Comparison of ENCODE assay signal across 8 cellular contexts in genomic region chr12:105382771-105383632, GRCh38. TPM values are rescaled to one million over a fixed set of nuclear protein-coding genes. Genes with fewer than 3 reads are reported as not detected.
DNase-seq lines count a peak whose midpoint lies in the region; ATAC-seq and TF ChIP-seq lines count a peak whose summit lies in the region.

No MANE protein-coding gene starts in this region.

- no peaks in the 10 kb centered on the region for H3K4me1 Mint-ChIP-seq in CD8-positive, alpha-beta memory T cell
- no peaks in the 10 kb centered on the region for H3K4me1 Mint-ChIP-seq in activated naive CD4-positive, alpha-beta T cell treated with anti-CD3 and anti-CD28 coated beads, Interleukin-2, amount 10 ng/mL, durations not matched to agents 7 days and 5 days

- H3K4me1 ChIP-seq in CD8-positive, alpha-beta memory T cell (ENCODE audit: insufficient read depth, low read length) = no peaks in the 10 kb centered on the region
- peaks cover 26% of the 10 kb centered on the region for H3K4me1 ChIP-seq in adipocyte (ENCODE audit: control insufficient read depth, insufficient read depth, low read length)
- H3K4me1 ChIP-seq in left ventricle myocardium inferior = peaks cover 7% of the 10 kb centered on the region

- ATAC-seq in GM18909 (IDR thresholded peaks at IDR 0.05; ENCODE audit: poor library complexity, unreplicated experiment) = no peak

- H3K4me3 ChIP-seq in CD8-positive, alpha-beta memory T cell (ENCODE audit: low read length) = no peak overlapping the region
- H3K4me3 ChIP-seq in adipocyte (ENCODE audit: low read length) = peak overlapping the region; percentile 76
- peak overlapping the region; percentile 51 for H3K4me3 ChIP-seq in left ventricle myocardium inferior

- peak overlapping the region; percentile 81 for H3K9ac ChIP-seq in adipocyte (ENCODE audit: low read length)

- peak; percentile 81 for TF ChIP-seq CTCF in left ventricle myocardium inferior (IDR thresholded peaks at IDR 0.05; ENCODE audit: borderline replicate concordance)

- intact Hi-C loops in left ventricle myocardium inferior (cut with micrococcal nuclease) = loop anchor here (5.0 kb wide), 1 partner anchor 106 kb away; no protein-coding TSS in a partner anchor

- no peak overlapping the region for H3K27ac ChIP-seq in CD8-positive, alpha-beta memory T cell (ENCODE audit: low read depth, low read length)
- H3K27ac ChIP-seq in left ventricle myocardium inferior (replicated peaks) = no peak overlapping the region

- H3K27me3 Mint-ChIP-seq in CD8-positive, alpha-beta memory T cell = no peaks in the 10 kb centered on the region
- H3K27me3 Mint-ChIP-seq in activated naive CD4-positive, alpha-beta T cell treated with anti-CD3 and anti-CD28 coated beads, Interleukin-2, amount 10 ng/mL, durations not matched to agents 7 days and 5 days = peaks cover 5% of the 10 kb centered on the region

- no peak overlapping the region for H3K27ac Mint-ChIP-seq in CD8-positive, alpha-beta memory T cell
- H3K27ac Mint-ChIP-seq in activated naive CD4-positive, alpha-beta T cell treated with anti-CD3 and anti-CD28 coated beads, Interleukin-2, amount 10 ng/mL, durations not matched to agents 7 days and 5 days = no peak overlapping the region

- H3K27me3 ChIP-seq in CD8-positive, alpha-beta memory T cell (ENCODE audit: insufficient read depth, low read length, poor library complexity, severe bottlenecking) = no peaks in the 10 kb centered on the region
- H3K27me3 ChIP-seq in adipocyte (replicated peaks; ENCODE audit: control insufficient read depth, insufficient read depth, low read length) = no peaks in the 10 kb centered on the region
- H3K27me3 ChIP-seq in left ventricle myocardium inferior (ENCODE audit: low read depth) = peaks cover 20% of the 10 kb centered on the region

- H3K4me3 Mint-ChIP-seq in CD8-positive, alpha-beta memory T cell = no peak overlapping the region
- no peak overlapping the region for H3K4me3 Mint-ChIP-seq in activated naive CD4-positive, alpha-beta T cell treated with anti-CD3 and anti-CD28 coated beads, Interleukin-2, amount 10 ng/mL, durations not matched to agents 7 days and 5 days

- no peaks in the 10 kb centered on the region for H3K36me3 ChIP-seq in CD8-positive, alpha-beta memory T cell (ENCODE audit: insufficient read depth, low read length)
- H3K36me3 ChIP-seq in adipocyte (ENCODE audit: control insufficient read depth, insufficient read depth, low read length, severe bottlenecking) (no peaks in the 10 kb centered on the region), left ventricle myocardium inferior (no peaks in the 10 kb centered on the region)

- peak in 3 of 5 donors; percentile 4 to 48 (median 47) for DNase-seq in CD8-positive, alpha-beta memory T cell
- peak; percentile 19 for DNase-seq in GM19240 (ENCODE audit: insufficient read length, low spot score)
- peak; percentile 41 for DNase-seq in NCI-H2196 treated with DMSO at 0.1 percent for 48 hours (lab: John Stamatoyannopoulos, UW; ENCODE audit: unreplicated experiment)
- peak; percentile 93 for DNase-seq in adipocyte (ENCODE audit: low read depth)
- no peak for DNase-seq in left ventricle myocardium inferior
- peak; percentile 33 for DNase-seq in putamen (ENCODE audit: low spot score)
- no peak for DNase-seq in activated naive CD4-positive, alpha-beta T cell treated with anti-CD3 and anti-CD28 coated beads, Interleukin-2, amount 10 ng/mL, durations not matched to agents 7 days and 5 days

- CTCF ChIA-PET in CD8-positive, alpha-beta memory T cell (lab: Charles Lee) = interaction anchor here (0.7 to 2.2 kb wide), 11 partner anchors 9 to 222 kb away, joined by 3 to 16 read pairs (median 4); partner anchors contain the start of genes APPL2 and C12orf75
- CTCF ChIA-PET in activated naive CD4-positive, alpha-beta T cell treated with anti-CD3 and anti-CD28 coated beads, Interleukin-2, amount 10 ng/mL, durations not matched to agents 7 days and 5 days (lab: Charles Lee) = interaction anchor here (0.7 to 3.1 kb wide), 12 partner anchors 8 to 190 kb away, joined by 3 to 17 read pairs (median 3); no protein-coding TSS in a partner anchor

- H3K9me3 Mint-ChIP-seq in CD8-positive, alpha-beta memory T cell = no peaks in the 10 kb centered on the region
- H3K9me3 Mint-ChIP-seq in activated naive CD4-positive, alpha-beta T cell treated with anti-CD3 and anti-CD28 coated beads, Interleukin-2, amount 10 ng/mL, durations not matched to agents 7 days and 5 days = no peaks in the 10 kb centered on the region

- H3K36me3 Mint-ChIP-seq in CD8-positive, alpha-beta memory T cell = no peaks in the 10 kb centered on the region
- H3K36me3 Mint-ChIP-seq in activated naive CD4-positive, alpha-beta T cell treated with anti-CD3 and anti-CD28 coated beads, Interleukin-2, amount 10 ng/mL, durations not matched to agents 7 days and 5 days = no peaks in the 10 kb centered on the region

- POLR2A ChIA-PET in CD8-positive, alpha-beta memory T cell (lab: Charles Lee) = interaction anchor here (0.6 kb wide), 1 partner anchor 53 kb away, joined by 3 read pairs; no protein-coding TSS in a partner anchor

- no peaks in the 10 kb centered on the region for H3K9me3 ChIP-seq in CD8-positive, alpha-beta memory T cell (ENCODE audit: low read length)
- H3K9me3 ChIP-seq in adipocyte (ENCODE audit: control insufficient read depth, low read length) (no peaks in the 10 kb centered on the region), left ventricle myocardium inferior (replicated peaks) (no peaks in the 10 kb centered on the region)

RNA-seq across cellular contexts. Expression of gene C12orf75, which starts 52.5 kb away (rescaled TPM):
- 10 to 100 TPM; 52.9 to 62.8 TPM for total RNA-seq in CD8-positive, alpha-beta memory T cell
- 181 TPM for polyA plus RNA-seq in CD8-positive, alpha-beta memory T cell
- total RNA-seq in left ventricle myocardium inferior = 1.1 TPM

Comparison
In these comparisons a context has a peak if more than half of its experiments do, and no peak if none do; other contexts are left out.
1. DNase-seq: peak in CD8-positive, alpha-beta memory T cell (3 of 5), GM19240 (single experiment), NCI-H2196 treated with DMSO at 0.1 percent for 48 hours (single experiment), adipocyte (single experiment) and putamen (single experiment); none in left ventricle myocardium inferior (single experiment) and activated naive CD4-positive, alpha-beta T cell treated with anti-CD3 and anti-CD28 coated beads, Interleukin-2, amount 10 ng/mL, durations not matched to agents 7 days and 5 days (single experiment).
2. RNA of gene C12orf75, which starts 52.5 kb away (total RNA-seq): 52.9 to 62.8 TPM in CD8-positive, alpha-beta memory T cell; 1.1 TPM in left ventricle myocardium inferior (single experiment); every median in the first group is over 10 times any median in the second.